ENCODE assay signal across 14 cellular contexts in genomic region chr17:71963791-71964190, GRCh38.
DNase-seq lines count a peak whose midpoint lies in the region; TF ChIP-seq lines count a peak whose summit lies in the region.
"Had no signal": no experiment of that assay in that cellular context is flagged by ENCODE, and none has a peak within 500 bp of the region (broad histone marks: within the 10 kb centered on the region; RNA-seq: fewer than 3 reads in every experiment).

No MANE protein-coding gene starts in this region.

- 86 to 95% methylated on average over 4 of the region's 4 CpGs for WGBS in sigmoid colon, 2 donors

- no peak for TF ChIP-seq EP300 in sigmoid colon (IDR thresholded peaks at IDR 0.05)

- peak overlapping the region; percentile 80 for H3K27ac ChIP-seq in left ventricle myocardium inferior (replicated peaks)
- H3K27ac ChIP-seq in sigmoid colon = no peak overlapping the region

- peaks cover 22% of the 10 kb centered on the region for H3K4me1 Mint-ChIP-seq in neural crest cell
- H3K4me1 Mint-ChIP-seq: CD4-positive, alpha-beta memory T cell; GM23338 had no signal

- no peak for TF ChIP-seq POLR2A in sigmoid colon (IDR thresholded peaks at IDR 0.05)

- no peak for DNase-seq in left ventricle myocardium inferior
- DNase-seq in cardiac septum (ENCODE audit: low spot score) = no peak
- DNase-seq in foreskin melanocyte = peak; percentile 87
- no peak for DNase-seq in neural crest cell (ENCODE audit: low read depth, low spot score)
- no peak for DNase-seq in T-helper 2 cell
- DNase-seq in sigmoid colon = no peak
- DNase-seq: C1 segment of cervical spinal cord; CD4-positive, alpha-beta memory T cell; DMS79; EL; GDM1; H9 had no signal

- peaks cover 12% of the 10 kb centered on the region for H3K9me3 Mint-ChIP-seq in neural crest cell

- H3K4me1 ChIP-seq in left ventricle myocardium inferior (peaks cover 25% of the 10 kb centered on the region), sigmoid colon (no peaks in the 10 kb centered on the region)

- no peaks in the 10 kb centered on the region for H3K27me3 Mint-ChIP-seq in neural crest cell (ENCODE audit: low read depth)
- H3K27me3 Mint-ChIP-seq: CD4-positive, alpha-beta memory T cell had no signal

- H3K36me3 ChIP-seq in left ventricle myocardium inferior = no peaks in the 10 kb centered on the region
- no peaks in the 10 kb centered on the region for H3K36me3 ChIP-seq in sigmoid colon

- TF ChIP-seq CTCF in left ventricle myocardium inferior (IDR thresholded peaks at IDR 0.05; ENCODE audit: borderline replicate concordance) (no peak), neural crest cell (conservative IDR thresholded peaks at IDR 0.05) (no peak), sigmoid colon (IDR thresholded peaks at IDR 0.05) (no peak)

- H3K4me3 ChIP-seq in left ventricle myocardium inferior (no peak overlapping the region), sigmoid colon (no peak overlapping the region)
- H3K4me3 ChIP-seq: GM12878, GM23338 had no signal

- H3K9me3 ChIP-seq in left ventricle myocardium inferior (replicated peaks) (no peaks in the 10 kb centered on the region), sigmoid colon (no peaks in the 10 kb centered on the region)

- intact Hi-C loops in left ventricle myocardium inferior (cut with micrococcal nuclease) (no loop called here), cardiac septum (cut with DNase I) (no loop called here), sigmoid colon (cut with DNase I) (no loop called here)

- peak overlapping the region; percentile 14 for H3K4me3 Mint-ChIP-seq in neural crest cell
- H3K4me3 Mint-ChIP-seq: CD4-positive, alpha-beta memory T cell; GM23338; H9 had no signal

- H3K27me3 ChIP-seq in left ventricle myocardium inferior (ENCODE audit: low read depth) (no peaks in the 10 kb centered on the region), sigmoid colon (no peaks in the 10 kb centered on the region)

- H3K36me3 Mint-ChIP-seq in neural crest cell (ENCODE audit: low read depth) = peaks cover 2% of the 10 kb centered on the region
- H3K36me3 Mint-ChIP-seq: CD4-positive, alpha-beta memory T cell had no signal

- no peak overlapping the region for H3K27ac Mint-ChIP-seq in neural crest cell (ENCODE audit: unreplicated experiment)
- H3K27ac Mint-ChIP-seq: CD4-positive, alpha-beta memory T cell; GM23338; H9 had no signal
